Comparison of ENCODE assay signal across 1 cellular context in genomic region chr4:159150380-159150779, GRCh38.
TF ChIP-seq lines count a peak whose summit lies in the region.

No MANE protein-coding gene starts in this region.

TF ChIP-seq in H1, 55 proteins besides CTCF, POLR2A, EP300 and RAD21 (continued from another document):
- TF ChIP-seq MAX (IDR thresholded peaks at IDR 0.05), result no peak
- no peak for TF ChIP-seq EGR1 (IDR thresholded peaks at IDR 0.05; ENCODE audit: borderline replicate concordance, low read depth, low read length)
- TF ChIP-seq BACH1 (IDR thresholded peaks at IDR 0.05; ENCODE audit: low read length), result no peak
- no peak for TF ChIP-seq SP2 (IDR thresholded peaks at IDR 0.05; ENCODE audit: low read length)
- no peak for TF ChIP-seq GABPA (IDR thresholded peaks at IDR 0.05; ENCODE audit: borderline replicate concordance, insufficient read depth, low read length)
- no peak for TF ChIP-seq ATF2 (IDR thresholded peaks at IDR 0.05; ENCODE audit: low read length)
